Comparison of ENCODE assay signal across 1 cellular context in the genomic region with DNA sequence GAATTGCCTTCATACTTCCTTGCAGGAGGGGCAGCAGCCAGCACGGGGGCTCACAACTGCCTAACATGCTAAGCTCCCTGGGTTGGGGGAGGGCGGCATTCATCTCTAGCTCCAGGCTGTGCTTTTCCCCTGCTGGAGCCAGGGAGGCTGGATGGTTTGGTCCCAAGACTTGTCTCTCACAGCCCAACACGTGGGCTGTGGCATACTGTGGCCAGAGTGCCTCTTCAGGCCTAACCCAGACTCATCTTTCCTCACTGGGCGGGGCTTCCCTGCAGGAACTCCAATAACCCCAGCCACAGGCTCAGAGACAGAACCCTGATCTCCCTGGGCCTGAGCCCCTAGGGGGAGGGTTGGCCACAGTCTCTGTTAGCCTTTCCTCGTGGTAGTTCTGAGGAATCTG.
TF ChIP-seq lines count a peak whose summit lies in the region.

No MANE protein-coding gene starts in this region.

TF ChIP-seq in GM23338, 12 proteins besides CTCF, POLR2A, EP300 and RAD21 (continued from another document):
- TF ChIP-seq, protein P1, sequence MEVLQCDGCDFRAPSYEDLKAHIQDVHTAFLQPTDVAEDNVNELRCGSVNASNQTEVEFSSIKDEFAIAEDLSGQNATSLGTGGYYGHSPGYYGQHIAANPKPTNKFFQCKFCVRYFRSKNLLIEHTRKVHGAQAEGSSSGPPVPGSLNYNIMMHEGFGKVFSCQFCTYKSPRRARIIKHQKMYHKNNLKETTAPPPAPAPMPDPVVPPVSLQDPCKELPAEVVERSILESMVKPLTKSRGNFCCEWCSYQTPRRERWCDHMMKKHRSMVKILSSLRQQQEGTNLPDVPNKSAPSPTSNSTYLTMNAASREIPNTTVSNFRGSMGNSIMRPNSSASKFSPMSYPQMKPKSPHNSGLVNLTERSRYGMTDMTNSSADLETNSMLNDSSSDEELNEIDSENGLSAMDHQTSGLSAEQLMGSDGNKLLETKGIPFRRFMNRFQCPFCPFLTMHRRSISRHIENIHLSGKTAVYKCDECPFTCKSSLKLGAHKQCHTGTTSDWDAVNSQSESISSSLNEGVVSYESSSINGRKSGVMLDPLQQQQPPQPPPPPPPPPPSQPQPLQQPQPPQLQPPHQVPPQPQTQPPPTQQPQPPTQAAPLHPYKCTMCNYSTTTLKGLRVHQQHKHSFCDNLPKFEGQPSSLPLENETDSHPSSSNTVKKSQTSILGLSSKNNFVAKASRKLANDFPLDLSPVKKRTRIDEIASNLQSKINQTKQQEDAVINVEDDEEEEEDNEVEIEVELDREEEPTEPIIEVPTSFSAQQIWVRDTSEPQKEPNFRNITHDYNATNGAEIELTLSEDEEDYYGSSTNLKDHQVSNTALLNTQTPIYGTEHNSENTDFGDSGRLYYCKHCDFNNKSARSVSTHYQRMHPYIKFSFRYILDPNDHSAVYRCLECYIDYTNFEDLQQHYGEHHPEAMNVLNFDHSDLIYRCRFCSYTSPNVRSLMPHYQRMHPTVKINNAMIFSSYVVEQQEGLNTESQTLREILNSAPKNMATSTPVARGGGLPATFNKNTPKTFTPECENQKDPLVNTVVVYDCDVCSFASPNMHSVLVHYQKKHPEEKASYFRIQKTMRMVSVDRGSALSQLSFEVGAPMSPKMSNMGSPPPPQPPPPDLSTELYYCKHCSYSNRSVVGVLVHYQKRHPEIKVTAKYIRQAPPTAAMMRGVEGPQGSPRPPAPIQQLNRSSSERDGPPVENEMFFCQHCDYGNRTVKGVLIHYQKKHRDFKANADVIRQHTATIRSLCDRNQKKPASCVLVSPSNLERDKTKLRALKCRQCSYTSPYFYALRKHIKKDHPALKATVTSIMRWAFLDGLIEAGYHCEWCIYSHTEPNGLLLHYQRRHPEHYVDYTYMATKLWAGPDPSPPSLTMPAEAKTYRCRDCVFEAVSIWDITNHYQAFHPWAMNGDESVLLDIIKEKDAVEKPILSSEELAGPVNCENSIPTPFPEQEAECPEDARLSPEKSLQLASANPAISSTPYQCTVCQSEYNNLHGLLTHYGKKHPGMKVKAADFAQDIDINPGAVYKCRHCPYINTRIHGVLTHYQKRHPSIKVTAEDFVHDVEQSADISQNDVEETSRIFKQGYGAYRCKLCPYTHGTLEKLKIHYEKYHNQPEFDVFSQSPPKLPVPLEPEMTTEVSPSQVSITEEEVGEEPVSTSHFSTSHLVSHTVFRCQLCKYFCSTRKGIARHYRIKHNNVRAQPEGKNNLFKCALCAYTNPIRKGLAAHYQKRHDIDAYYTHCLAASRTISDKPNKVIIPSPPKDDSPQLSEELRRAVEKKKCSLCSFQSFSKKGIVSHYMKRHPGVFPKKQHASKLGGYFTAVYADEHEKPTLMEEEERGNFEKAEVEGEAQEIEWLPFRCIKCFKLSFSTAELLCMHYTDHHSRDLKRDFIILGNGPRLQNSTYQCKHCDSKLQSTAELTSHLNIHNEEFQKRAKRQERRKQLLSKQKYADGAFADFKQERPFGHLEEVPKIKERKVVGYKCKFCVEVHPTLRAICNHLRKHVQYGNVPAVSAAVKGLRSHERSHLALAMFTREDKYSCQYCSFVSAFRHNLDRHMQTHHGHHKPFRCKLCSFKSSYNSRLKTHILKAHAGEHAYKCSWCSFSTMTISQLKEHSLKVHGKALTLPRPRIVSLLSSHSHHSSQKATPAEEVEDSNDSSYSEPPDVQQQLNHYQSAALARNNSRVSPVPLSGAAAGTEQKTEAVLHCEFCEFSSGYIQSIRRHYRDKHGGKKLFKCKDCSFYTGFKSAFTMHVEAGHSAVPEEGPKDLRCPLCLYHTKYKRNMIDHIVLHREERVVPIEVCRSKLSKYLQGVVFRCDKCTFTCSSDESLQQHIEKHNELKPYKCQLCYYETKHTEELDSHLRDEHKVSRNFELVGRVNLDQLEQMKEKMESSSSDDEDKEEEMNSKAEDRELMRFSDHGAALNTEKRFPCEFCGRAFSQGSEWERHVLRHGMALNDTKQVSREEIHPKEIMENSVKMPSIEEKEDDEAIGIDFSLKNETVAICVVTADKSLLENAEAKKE (CRISPR knock-in tag; IDR thresholded peaks at IDR 0.05), result no peak
- TF ChIP-seq EZH2phosphoT487 (IDR thresholded peaks at IDR 0.05; ENCODE audit: unreplicated experiment) (no peak), POLR2AphosphoS5 (IDR thresholded peaks at IDR 0.05; ENCODE audit: low read depth) (no peak), REST (IDR thresholded peaks at IDR 0.05; ENCODE audit: unreplicated experiment) (no peak), EZH2 (IDR thresholded peaks at IDR 0.05; ENCODE audit: low read depth, unreplicated experiment) (no peak), ZNF331 (CRISPR knock-in tag; IDR thresholded peaks at IDR 0.05; ENCODE audit: low read depth) (no peak), ZNF114 (CRISPR knock-in tag; IDR thresholded peaks at IDR 0.05) (no peak), NANOG (IDR thresholded peaks at IDR 0.05; ENCODE audit: borderline replicate concordance) (no peak)
- TF ChIP-seq, protein P2, sequence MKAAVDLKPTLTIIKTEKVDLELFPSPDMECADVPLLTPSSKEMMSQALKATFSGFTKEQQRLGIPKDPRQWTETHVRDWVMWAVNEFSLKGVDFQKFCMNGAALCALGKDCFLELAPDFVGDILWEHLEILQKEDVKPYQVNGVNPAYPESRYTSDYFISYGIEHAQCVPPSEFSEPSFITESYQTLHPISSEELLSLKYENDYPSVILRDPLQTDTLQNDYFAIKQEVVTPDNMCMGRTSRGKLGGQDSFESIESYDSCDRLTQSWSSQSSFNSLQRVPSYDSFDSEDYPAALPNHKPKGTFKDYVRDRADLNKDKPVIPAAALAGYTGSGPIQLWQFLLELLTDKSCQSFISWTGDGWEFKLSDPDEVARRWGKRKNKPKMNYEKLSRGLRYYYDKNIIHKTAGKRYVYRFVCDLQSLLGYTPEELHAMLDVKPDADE (IDR thresholded peaks at IDR 0.05), result no peak
